In genomic region chr7:100675581-100676350, GRCh38 we compare ENCODE assay signal across 1 cellular context.
TF ChIP-seq lines count a peak whose summit lies in the region.

No MANE protein-coding gene starts in this region.

TF ChIP-seq in K562, 482 proteins besides CTCF, POLR2A, EP300 and RAD21 (continued from another document and continues in another):
- TF ChIP-seq ZBTB40 (IDR thresholded peaks at IDR 0.05) (peak; percentile 80), ZBTB40 (CRISPR knock-in tag; IDR thresholded peaks at IDR 0.05) (no peak), TSHZ1 (CRISPR knock-in tag; IDR thresholded peaks at IDR 0.05) (no peak), ZNF197 (CRISPR knock-in tag; IDR thresholded peaks at IDR 0.05; ENCODE audit: low read depth) (no peak), CTCFL (IDR thresholded peaks at IDR 0.05; ENCODE audit: borderline replicate concordance, insufficient read depth, low read depth, low read length, poor library complexity, severe bottlenecking) (no peak), ZNF146 (CRISPR knock-in tag; IDR thresholded peaks at IDR 0.05; ENCODE audit: unreplicated experiment) (no peak), GTF2E2 (tag; IDR thresholded peaks at IDR 0.05) (no peak), ATF7 (IDR thresholded peaks at IDR 0.05) (peak; percentile 45; the same call in 1 of the 2 replicates), U2AF1 (optimal IDR thresholded peaks at IDR 0.05; ENCODE audit: low read depth, low read length) (no peak), ZNF143 (CRISPR knock-in tag; IDR thresholded peaks at IDR 0.05) (no peak), USF1 (CRISPR knock-in tag; IDR thresholded peaks at IDR 0.05) (no peak), KLF10 (CRISPR knock-in tag; IDR thresholded peaks at IDR 0.05) (no peak), ZNF398 (CRISPR knock-in tag; IDR thresholded peaks at IDR 0.05) (no peak), SRSF1 (IDR thresholded peaks at IDR 0.05; ENCODE audit: low read depth, low read length) (no peak; the same call in 1 of the 2 replicates), PHF20 (IDR thresholded peaks at IDR 0.05; ENCODE audit: partially characterized antibody) (no peak), SAP30 (IDR thresholded peaks at IDR 0.05; ENCODE audit: borderline replicate concordance, insufficient read depth, low read depth, low read length, poor library complexity, severe bottlenecking) (peak; percentile 42), PHB2 (IDR thresholded peaks at IDR 0.05; ENCODE audit: low read depth) (no peak), ASH1L (IDR thresholded peaks at IDR 0.05; ENCODE audit: borderline replicate concordance, low read depth, partially characterized antibody) (no peak), C11orf30 (IDR thresholded peaks at IDR 0.05; ENCODE audit: low read depth) (no peak), XRCC4 (IDR thresholded peaks at IDR 0.05; ENCODE audit: extremely low read depth, insufficient read depth, insufficient read length) (no peak), FOS (IDR thresholded peaks at IDR 0.05; ENCODE audit: extremely low read depth, insufficient read length) (no peak), CREM (IDR thresholded peaks at IDR 0.05; ENCODE audit: low read depth) (peak; percentile 55; the same call in 1 of the 2 replicates), ZNF512 (tag; IDR thresholded peaks at IDR 0.05) (no peak), MTA2 (IDR thresholded peaks at IDR 0.05; ENCODE audit: low read depth) (no peak), ZNF165 (CRISPR knock-in tag; IDR thresholded peaks at IDR 0.05; ENCODE audit: borderline replicate concordance) (no peak), MCM2 (IDR thresholded peaks at IDR 0.05; ENCODE audit: low read depth) (no peak), CBX3 (IDR thresholded peaks at IDR 0.05; ENCODE audit: borderline replicate concordance in 1 of 2, low read length in 2 of 2) (no peak), TCFL5 (CRISPR knock-in tag; conservative IDR thresholded peaks at IDR 0.05) (no peak), ELK3 (CRISPR knock-in tag; IDR thresholded peaks at IDR 0.05) (no peak), MED1 (CRISPR knock-in tag; IDR thresholded peaks at IDR 0.05; ENCODE audit: borderline replicate concordance) (no peak), ZNF280B (CRISPR knock-in tag; IDR thresholded peaks at IDR 0.05) (no peak), SOX6 (IDR thresholded peaks at IDR 0.05) (no peak), CBFA2T3 (IDR thresholded peaks at IDR 0.05) (no peak), RBM34 (IDR thresholded peaks at IDR 0.05; ENCODE audit: borderline replicate concordance, insufficient read depth, low read length) (no peak), DNMT1 (IDR thresholded peaks at IDR 0.05) (no peak), POLR2AphosphoS5 (IDR thresholded peaks at IDR 0.05; ENCODE audit: control insufficient read depth, insufficient read depth, low read depth, low read length) (no peak), HEY1 (CRISPR knock-in tag; IDR thresholded peaks at IDR 0.05; ENCODE audit: borderline replicate concordance) (no peak), PCBP1 (IDR thresholded peaks at IDR 0.05; ENCODE audit: low read depth, low read length, poor library complexity, severe bottlenecking) (peak; percentile 54), ETV1 (tag; conservative IDR thresholded peaks at IDR 0.05; ENCODE audit: low read depth) (peak; percentile 73)
